8 cellular contexts compared by ENCODE assay signal in the genomic region with DNA sequence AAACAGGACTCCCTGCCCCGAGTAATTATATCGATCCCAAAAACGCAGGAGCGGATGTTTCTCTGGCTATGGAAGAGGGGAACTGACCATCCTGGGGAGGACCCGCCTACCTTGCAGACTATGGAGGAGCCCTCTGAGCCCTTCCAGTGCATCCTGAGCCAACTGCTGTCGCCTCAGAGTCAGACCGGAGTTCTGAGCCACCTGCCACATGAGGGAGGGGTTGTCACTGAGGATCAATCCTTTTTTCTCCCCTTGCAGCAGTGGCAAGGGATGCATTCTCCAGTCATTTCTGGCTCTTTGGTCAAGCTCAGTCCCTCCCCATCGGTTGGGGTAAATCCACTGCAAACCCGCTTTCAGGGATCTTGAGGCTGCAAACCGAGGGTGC. TPM values are rescaled to one million over a fixed set of nuclear protein-coding genes. Genes with fewer than 3 reads are reported as not detected.
DNase-seq lines count a peak whose midpoint lies in the region; ATAC-seq, FAIRE-seq and TF ChIP-seq lines count a peak whose summit lies in the region.

No MANE protein-coding gene starts in this region.

- H3K9me3 Mint-ChIP-seq in activated B cell treated with CpG ODN at 0.5 μM for 24 hours, result no peaks in the 10 kb centered on the region

- intact Hi-C loops in A673 (cut with micrococcal nuclease; ENCODE audit: unreplicated experiment) (no loop called here), activated B cell treated with CpG ODN at 0.5 μM for 24 hours (cut with micrococcal nuclease) (loop anchor here (1.0 kb wide), 1 partner anchor 90 kb away; a partner anchor contains a TSS)

- H3K4me1 Mint-ChIP-seq in activated B cell treated with CpG ODN at 0.5 μM for 24 hours, result peaks cover 22% of the 10 kb centered on the region

- peak overlapping the region; percentile 83 for H3K9ac ChIP-seq in GM23248
- H3K9ac ChIP-seq in iPS-18a (ENCODE audit: low read length), result peak overlapping the region; percentile 70

- no peaks in the 10 kb centered on the region for H4K20me1 ChIP-seq in GM23248 (ENCODE audit: insufficient read depth)

- TF ChIP-seq POLR2A in suprapubic skin (IDR thresholded peaks at IDR 0.05), result no peak

- H3K4me3 Mint-ChIP-seq in activated B cell treated with CpG ODN at 0.5 μM for 24 hours, result peak overlapping the region; percentile 88

- TF ChIP-seq EP300 in suprapubic skin (IDR thresholded peaks at IDR 0.05), result no peak

- CTCF ChIA-PET in A673 (lab: Charles Lee) (interaction anchor here (1.3 to 1.6 kb wide), 3 partner anchors 18 to 179 kb away, joined by 3 to 6 read pairs (median 3); a partner anchor contains a TSS), activated B cell treated with CpG ODN at 0.5 μM for 24 hours (lab: Charles Lee) (interaction anchor here (1.0 to 2.2 kb wide), 5 partner anchors 8 to 532 kb away, joined by 3 to 11 read pairs (median 4); no protein-coding TSS in a partner anchor)

- no peaks in the 10 kb centered on the region for H3K9me2 ChIP-seq in GM23248 (ENCODE audit: insufficient read depth)

- peak overlapping the region; percentile 74 for H3K27ac Mint-ChIP-seq in activated B cell treated with CpG ODN at 0.5 μM for 24 hours

- H3K36me3 Mint-ChIP-seq in activated B cell treated with CpG ODN at 0.5 μM for 24 hours (ENCODE audit: low read depth), result peaks cover 14% of the 10 kb centered on the region

- peak overlapping the region; percentile 96 for H2AFZ ChIP-seq in GM23248

- peaks cover 30% of the 10 kb centered on the region for H3K36me3 ChIP-seq in A673 (ENCODE audit: insufficient read depth, low read length, poor library complexity, severe bottlenecking)
- no peaks in the 10 kb centered on the region for H3K36me3 ChIP-seq in GM23248 (ENCODE audit: low read depth)
- peaks cover 31% of the 10 kb centered on the region for H3K36me3 ChIP-seq in iPS-18a (ENCODE audit: control insufficient read depth, low read depth, low read length)
- H3K36me3 ChIP-seq in suprapubic skin, result no peaks in the 10 kb centered on the region

- H3K27me3 ChIP-seq in A673 (replicated peaks; ENCODE audit: insufficient read depth, low read depth, low read length, poor library complexity) (no peaks in the 10 kb centered on the region), GM23248 (replicated peaks; ENCODE audit: insufficient read depth) (no peaks in the 10 kb centered on the region), iPS-18a (ENCODE audit: control insufficient read depth, insufficient read depth, low read length) (no peaks in the 10 kb centered on the region), suprapubic skin (no peaks in the 10 kb centered on the region)

- in situ Hi-C loops in GM23248 (cut with MboI), result no loop called here

- H3K27me3 Mint-ChIP-seq in activated B cell treated with CpG ODN at 0.5 μM for 24 hours, result no peaks in the 10 kb centered on the region

- peak overlapping the region; percentile 98 for H3K4me2 ChIP-seq in GM23248 (ENCODE audit: unreplicated experiment)

- ATAC-seq in activated B cell treated with CpG ODN at 0.5 μM for 24 hours (ENCODE audit: low read depth), result no peak

- BruUV-seq in A673 (replicated peaks; lab: Mats Ljungman, UMichigan), result no TSS peak

- POLR2A ChIA-PET in A673 (lab: Charles Lee; ENCODE audit: low non-redundant PET), result no interaction called here
- POLR2A ChIA-PET in activated B cell treated with CpG ODN at 0.5 μM for 24 hours (lab: Charles Lee), result interaction anchor here (1.1 to 3.4 kb wide), 11 partner anchors 12 to 179 kb away, joined by 3 to 37 read pairs (median 13); a partner anchor contains a TSS

- no peak for FAIRE-seq in HTR-8/SVneo (lab: Jason Lieb, UNC)

- H3K4me1 ChIP-seq in A673 (ENCODE audit: insufficient read depth, low read length, poor library complexity, severe bottlenecking), result peaks cover 13% of the 10 kb centered on the region
- peaks cover 13% of the 10 kb centered on the region for H3K4me1 ChIP-seq in GM23248 (ENCODE audit: insufficient read depth)
- H3K4me1 ChIP-seq in iPS-18a (ENCODE audit: control insufficient read depth, low read depth, low read length), result peaks cover 6% of the 10 kb centered on the region
- H3K4me1 ChIP-seq in suprapubic skin, result peaks cover 21% of the 10 kb centered on the region

- H3K9me3 ChIP-seq in A673 (ENCODE audit: low read depth, low read length, poor library complexity, severe bottlenecking), result no peaks in the 10 kb centered on the region
- H3K9me3 ChIP-seq in GM23248 (ENCODE audit: low read depth), result no peaks in the 10 kb centered on the region
- H3K9me3 ChIP-seq in iPS-18a (ENCODE audit: control insufficient read depth, low read depth, low read length), result no peaks in the 10 kb centered on the region
- no peaks in the 10 kb centered on the region for H3K9me3 ChIP-seq in suprapubic skin

- 0 to 3% methylated on average over 10 of the region's 10 CpGs for WGBS in GM23248 (ENCODE audit: low coverage in 1 of 2, low lambda C conversion rate in 2 of 2, missing lambda C conversion rate in 2 of 2), 2 experiments
- WGBS in suprapubic skin, result 5% methylated on average over 10 of the region's 10 CpGs

- peaks cover 7% of the 10 kb centered on the region; the same call in 1 of the 2 replicates for H3F3A ChIP-seq in GM23248 (ENCODE audit: insufficient read depth)

- peak overlapping the region; percentile 89 for H3K27ac ChIP-seq in A673 (ENCODE audit: low read depth, low read length, poor library complexity, severe bottlenecking)
- H3K27ac ChIP-seq in GM23248, result peak overlapping the region; percentile 63
- H3K27ac ChIP-seq in iPS-18a (ENCODE audit: low read length), result no peak overlapping the region
- peak overlapping the region; percentile 41 for H3K27ac ChIP-seq in suprapubic skin

- H3K4me3 ChIP-seq in A673 (ENCODE audit: low read depth, low read length, poor library complexity, severe bottlenecking) (peak overlapping the region; percentile 76), GM23248 (peak overlapping the region; percentile 79), iPS-18a (ENCODE audit: low read length) (peak overlapping the region; percentile 95), suprapubic skin (peak overlapping the region; percentile 72)

- TF ChIP-seq CTCF in A673 (conservative IDR thresholded peaks at IDR 0.05; ENCODE audit: low read depth, low read length), result no peak
- no peak for TF ChIP-seq CTCF in activated B cell treated with CpG ODN at 0.5 μM for 24 hours (IDR thresholded peaks at IDR 0.05)
- TF ChIP-seq CTCF in suprapubic skin (IDR thresholded peaks at IDR 0.05), result no peak

- no peak for DNase-seq in A673 (ENCODE audit: low spot score)
- peak; percentile 16 for DNase-seq in GM23248
- DNase-seq in activated B cell treated with CpG ODN at 0.5 μM for 24 hours, result no peak
- DNase-seq in suprapubic skin (ENCODE audit: low spot score in 2 of 2), result no peak
- no peak for DNase-seq in NCI-H2107 (lab: John Stamatoyannopoulos, UW)
- DNase-seq in HTR-8/SVneo (ENCODE audit: insufficient read length, low spot score), result no peak
- DNase-seq in hepatic stellate cell (ENCODE audit: low spot score), result no peak

- peaks cover 29% of the 10 kb centered on the region for H3K79me2 ChIP-seq in GM23248 (ENCODE audit: insufficient read depth)

RNA-seq across cellular contexts. Expression of a gene that starts 0.7 kb away (rescaled TPM):
- total RNA-seq in A673 (2021) (104 and 110 TPM in 2 replicates), activated B cell treated with CpG ODN at 0.5 μM for 24 hours (27.4 and 28.8 TPM in 2 replicates), suprapubic skin (10 to 100 TPM; 24.2 to 39.7 (median 28.3) TPM)
- 11.5 and 20.0 TPM in 2 replicates for total RNA-seq in GM23248 (2014; rRNA removed; shearing (Covaris generic))
- polyA plus RNA-seq in GM23248 (2016; fragmentation: Nextera tagmentation; extraction: Ambion mirVana), result 15.3 and 15.8 TPM in 2 replicates

RNA-seq across cellular contexts. Expression of a gene that starts 6.6 kb away (rescaled TPM):
- 625 and 643 TPM in 2 replicates for total RNA-seq in A673 (2021)
- 295 and 329 TPM in 2 replicates for total RNA-seq in GM23248 (2014; rRNA removed; shearing (Covaris generic))
- polyA plus RNA-seq in GM23248 (2016; fragmentation: Nextera tagmentation; extraction: Ambion mirVana), result 252 and 255 TPM in 2 replicates
- total RNA-seq in activated B cell treated with CpG ODN at 0.5 μM for 24 hours, result 274 and 296 TPM in 2 replicates
- 100 to 1,000 TPM; 128 to 187 (median 159) TPM for total RNA-seq in suprapubic skin

RNA-seq across cellular contexts. Expression of a gene that starts 17.4 kb away (rescaled TPM):
- total RNA-seq in A673 (2021) (32.9 and 34.3 TPM in 2 replicates), activated B cell treated with CpG ODN at 0.5 μM for 24 hours (30.4 and 34.1 TPM in 2 replicates), suprapubic skin (10 to 100 TPM; 14.5 to 26.3 (median 23.1) TPM)
- 16.4 and 17.4 TPM in 2 replicates for total RNA-seq in GM23248 (2014; rRNA removed; shearing (Covaris generic))
- 18.6 and 19.5 TPM in 2 replicates for polyA plus RNA-seq in GM23248 (2016; fragmentation: Nextera tagmentation; extraction: Ambion mirVana)

RNA-seq across cellular contexts. Expression of a gene that starts 23.9 kb away (rescaled TPM):
- total RNA-seq in A673 (2021) (200 and 209 TPM in 2 replicates), activated B cell treated with CpG ODN at 0.5 μM for 24 hours (108 and 113 TPM in 2 replicates), suprapubic skin (10 to 100 TPM; 48.8 to 99.2 (median 91.1) TPM)
- 101 and 124 TPM in 2 replicates for total RNA-seq in GM23248 (2014; rRNA removed; shearing (Covaris generic))
- 120 and 129 TPM in 2 replicates for polyA plus RNA-seq in GM23248 (2016; fragmentation: Nextera tagmentation; extraction: Ambion mirVana)

RNA-seq across cellular contexts. Expression of a gene that starts 36.6 kb away (rescaled TPM):
- total RNA-seq in A673 (2021) (7.4 and 8.3 TPM in 2 replicates), activated B cell treated with CpG ODN at 0.5 μM for 24 hours (6.8 and 7.2 TPM in 2 replicates), suprapubic skin (10 to 100 TPM; 16.0 to 21.9 (median 21.4) TPM)
- 44.3 and 50.4 TPM in 2 replicates for total RNA-seq in GM23248 (2014; rRNA removed; shearing (Covaris generic))
- polyA plus RNA-seq in GM23248 (2016; fragmentation: Nextera tagmentation; extraction: Ambion mirVana), result 29.4 and 30.5 TPM in 2 replicates
